In genomic region chr15:51869074-51869425, GRCh38 we compare ENCODE assay signal across 11 cellular contexts. TPM values are rescaled to one million over a fixed set of nuclear protein-coding genes. Genes with fewer than 3 reads are reported as not detected.
DNase-seq lines count a peak whose midpoint lies in the region; ATAC-seq and TF ChIP-seq lines count a peak whose summit lies in the region.
"Had no signal": no experiment of that assay in that cellular context is flagged by ENCODE, and none has a peak within 500 bp of the region (broad histone marks: within the 10 kb centered on the region; RNA-seq: fewer than 3 reads in every experiment).

No MANE protein-coding gene starts in this region.

- TF ChIP-seq CTCF in osteocyte (IDR thresholded peaks at IDR 0.05): no peak
- no peak for TF ChIP-seq CTCF in H9 (conservative IDR thresholded peaks at IDR 0.05)

- WGBS in H9 (ENCODE audit: extremely low coverage, insufficient read length, low lambda C conversion rate): no CpG with 5 or more reads among the region's 2 CpGs

- H3K9me3 ChIP-seq in H9 (ENCODE audit: control insufficient read depth, low read depth, low read length): no peaks in the 10 kb centered on the region

- no peak for ATAC-seq in HG03097 (IDR thresholded peaks at IDR 0.05; ENCODE audit: low FRiP score, unreplicated experiment)

- no peak overlapping the region for H3T11ph ChIP-seq in H9 (ENCODE audit: low read length)

- no peaks in the 10 kb centered on the region for H3K23me2 ChIP-seq in H9 (ENCODE audit: insufficient read length, low read depth, low read length, poor library complexity, severe bottlenecking)

- H3K27me3 ChIP-seq in H9 (ENCODE audit: insufficient read depth, low read length): no peaks in the 10 kb centered on the region
- H3K27me3 ChIP-seq: cardiac muscle cell had no signal

- no peak overlapping the region for H2BK15ac ChIP-seq in H9 (ENCODE audit: low read depth, low read length)

- no peak overlapping the region for H3K14ac ChIP-seq in H9 (ENCODE audit: insufficient read depth, low read length)

- H3K4me1 ChIP-seq in H9 (ENCODE audit: insufficient read depth, low read length): peaks cover 4% of the 10 kb centered on the region; the same call in 1 of the 2 replicates

- no peak overlapping the region for H2BK120ac ChIP-seq in H9 (ENCODE audit: low read depth, low read length, poor library complexity, severe bottlenecking)

- no peaks in the 10 kb centered on the region for H3K79me2 ChIP-seq in H9 (ENCODE audit: insufficient read depth, low read length)

- H2BK12ac ChIP-seq in H9 (ENCODE audit: insufficient read length, low read depth, low read length): no peak overlapping the region

- H3K18ac ChIP-seq in H9 (ENCODE audit: insufficient read length, low read depth, low read length): no peak overlapping the region

- DNase-seq in EL: peak; percentile 94
- DNase-seq in RKO (ENCODE audit: low spot score): peak; percentile 43
- DNase-seq in dermis blood vessel endothelial cell: peak; percentile 73
- DNase-seq in osteocyte (ENCODE audit: extremely low spot score, unreplicated experiment): no peak
- DNase-seq in T-helper 9 cell: no peak
- DNase-seq in H9: no peak
- DNase-seq in immature natural killer cell: no peak
- DNase-seq: NCI-H2029 treated with DMSO at 0.1 percent for 48 hours, SIG-M5 had no signal

- H3K27ac ChIP-seq in H9 (ENCODE audit: insufficient read length, low read depth, low read length): no peak overlapping the region
- H3K27ac ChIP-seq: cardiac muscle cell had no signal

- H3K4me3 Mint-ChIP-seq in osteocyte (ENCODE audit: unreplicated experiment) (no peak overlapping the region), H9 (no peak overlapping the region), immature natural killer cell (no peak overlapping the region)

- H3K27me3 Mint-ChIP-seq in osteocyte (ENCODE audit: unreplicated experiment): no peaks in the 10 kb centered on the region
- no peaks in the 10 kb centered on the region for H3K27me3 Mint-ChIP-seq in H9 (ENCODE audit: low read depth)
- no peaks in the 10 kb centered on the region for H3K27me3 Mint-ChIP-seq in immature natural killer cell (ENCODE audit: low read depth in 3 of 3)

- H3K27ac Mint-ChIP-seq in osteocyte (ENCODE audit: unreplicated experiment) (peak overlapping the region; percentile 79), H9 (no peak overlapping the region), immature natural killer cell (peak overlapping the region in 1 of 6 donors; percentile 54)

- no peak overlapping the region for H3K4me2 ChIP-seq in H9 (ENCODE audit: insufficient read depth, insufficient read length, low read length)

- no peaks in the 10 kb centered on the region for H3K79me1 ChIP-seq in H9 (ENCODE audit: insufficient read depth, low read depth, low read length, poor library complexity, severe bottlenecking)

- no peak overlapping the region for H3K4ac ChIP-seq in H9 (ENCODE audit: low read depth, low read length)

- no peak overlapping the region for H2AFZ ChIP-seq in H9 (ENCODE audit: low read length)

- H2BK20ac ChIP-seq in H9 (ENCODE audit: low read depth, low read length, poor library complexity, severe bottlenecking): no peak overlapping the region

- no peak overlapping the region for H4K8ac ChIP-seq in H9 (replicated peaks; ENCODE audit: insufficient read length, low read depth, low read length)

- H3K23ac ChIP-seq in H9 (ENCODE audit: insufficient read length, low read depth, low read length): no peak overlapping the region

- H3K36me3 Mint-ChIP-seq in osteocyte (ENCODE audit: unreplicated experiment): peaks cover 37% of the 10 kb centered on the region
- H3K36me3 Mint-ChIP-seq in H9 (ENCODE audit: insufficient read depth in 1 of 3, low read depth in 3 of 3): peaks cover 22 to 30% (median 24%) of the 10 kb centered on the region in 3 experiments
- peaks cover 14 to 39% (median 26%) of the 10 kb centered on the region in 3 donors for H3K36me3 Mint-ChIP-seq in immature natural killer cell

- no peak overlapping the region for H4K91ac ChIP-seq in H9 (ENCODE audit: insufficient read length, low read depth, low read length)

- H4K20me1 ChIP-seq in H9 (ENCODE audit: control insufficient read depth, insufficient read depth, insufficient read length): no peaks in the 10 kb centered on the region

- H3K9me3 Mint-ChIP-seq in osteocyte (ENCODE audit: unreplicated experiment): no peaks in the 10 kb centered on the region
- no peaks in the 10 kb centered on the region for H3K9me3 Mint-ChIP-seq in H9
- no peaks in the 10 kb centered on the region for H3K9me3 Mint-ChIP-seq in immature natural killer cell

- H3K9ac ChIP-seq in H9 (ENCODE audit: extremely low read depth, insufficient read length, low read length): no peak overlapping the region

- no peak overlapping the region for H2BK5ac ChIP-seq in H9 (ENCODE audit: insufficient read length, low read length)

- no peak overlapping the region for H4K5ac ChIP-seq in H9 (ENCODE audit: insufficient read length, low read depth, low read length)

- H3K4me1 Mint-ChIP-seq in osteocyte (ENCODE audit: unreplicated experiment) (peaks cover 41% of the 10 kb centered on the region), H9 (peaks cover 18 to 20% of the 10 kb centered on the region in 2 experiments), immature natural killer cell (peaks cover 11 to 23% of the 10 kb centered on the region in 2 donors)

- H3K56ac ChIP-seq in H9 (ENCODE audit: insufficient read length, low read depth, low read length): no peak overlapping the region

- H2AK5ac ChIP-seq in H9 (ENCODE audit: insufficient read length, low read length): no peak overlapping the region

RNA-seq across cellular contexts. Expression of gene TMOD3, which starts 39.6 kb away (rescaled TPM):
- total RNA-seq in dermis blood vessel endothelial cell: 86.6 and 142 TPM in 2 replicates
- total RNA-seq in osteocyte: 75.4 and 84.3 TPM in 2 replicates
- 24.7 and 30.2 TPM in 2 replicates for total RNA-seq in H9 (2021)
- polyA plus RNA-seq in immature natural killer cell: 10 to 100 TPM; 28.9 to 50.9 (median 38.7) TPM

Comparison
In these comparisons a context has a peak if more than half of its experiments do, and no peak if none do; other contexts are left out.
1. DNase-seq: peak in EL (single experiment), RKO (single experiment) and dermis blood vessel endothelial cell (single experiment); none in osteocyte (single experiment), T-helper 9 cell (single experiment), H9 (single experiment) and immature natural killer cell (0 of 3).